In genomic region chr15:76904461-76905012, GRCh38 we compare ENCODE assay signal across 8 cellular contexts. TPM values are rescaled to one million over a fixed set of nuclear protein-coding genes. Genes with fewer than 3 reads are reported as not detected.
A peak's percentile ranks its signal among the peaks of the same experiment; 100 is the strongest.
DNase-seq lines count a peak whose midpoint lies in the region; ATAC-seq and TF ChIP-seq lines count a peak whose summit lies in the region.

No MANE protein-coding gene starts in this region.

- peak; percentile 5 for ATAC-seq in HG02610 (IDR thresholded peaks at IDR 0.05; ENCODE audit: unreplicated experiment)
- no peak for ATAC-seq in HG03097 (IDR thresholded peaks at IDR 0.05; ENCODE audit: low FRiP score, unreplicated experiment)

- intact Hi-C loops in ascending aorta (cut with DNase I) = loop anchor here (1.0 to 2.0 kb wide), 2 partner anchors 27 to 516 kb away; partner anchors contain the start of genes HMG20A, PEAK1 and RCN2

- H3K36me3 ChIP-seq in NT2/D1 (ENCODE audit: insufficient read depth, insufficient read length, low read length) (no peaks in the 10 kb centered on the region), ascending aorta (no peaks in the 10 kb centered on the region)

- peak overlapping the region; percentile 78 for H3K9ac ChIP-seq in NT2/D1 (ENCODE audit: insufficient read length, low read depth)

- H3K27me3 ChIP-seq in NT2/D1 (ENCODE audit: insufficient read depth, insufficient read length) (peaks cover 32% of the 10 kb centered on the region), ascending aorta (no peaks in the 10 kb centered on the region)

- DNase-seq in DMS 273 (lab: John Stamatoyannopoulos, UW; ENCODE audit: unreplicated experiment) (peak; percentile 74), DMS 273 treated with DMSO at 0.1 percent for 48 hours (lab: John Stamatoyannopoulos, UW) (no peak), NT2/D1 (ENCODE audit: low read depth, low spot score) (no peak), ascending aorta (ENCODE audit: low spot score in 2 of 2) (peak in 1 of 2 donors; percentile 68), hypothalamus (lab: John Stamatoyannopoulos, UW) (peak in 36 of 51 donors; percentile 9 to 68 (median 40)), renal cortical epithelial cell (ENCODE audit: low read depth) (peak; percentile 35)

- H3K4me1 ChIP-seq in NT2/D1 (ENCODE audit: insufficient read depth, insufficient read length) (peaks cover 5% of the 10 kb centered on the region), ascending aorta (peaks cover 0 to 14% of the 10 kb centered on the region in 2 donors)

- peak overlapping the region; percentile 93 to 94 for H3K27ac ChIP-seq in ascending aorta

- H3K9me3 ChIP-seq in NT2/D1 (ENCODE audit: insufficient read depth, low read length) (peaks cover 8% of the 10 kb centered on the region; the same call in 1 of the 2 replicates), ascending aorta (no peaks in the 10 kb centered on the region)

- H3K4me3 ChIP-seq in NT2/D1 (ENCODE audit: insufficient read length, low read depth) (peak overlapping the region; percentile 71), ascending aorta (peak overlapping the region; percentile 91 to 97)

- no peak for TF ChIP-seq CTCF in ascending aorta (IDR thresholded peaks at IDR 0.05)

RNA-seq across cellular contexts. Expression of gene SCAPER, which starts 0.6 kb away (rescaled TPM):
- total RNA-seq in ascending aorta = 78.1 TPM
- 7.3 and 11.7 TPM in 2 replicates for total RNA-seq in renal cortical epithelial cell

RNA-seq across cellular contexts. Expression of gene RCN2, which starts 27.0 kb away (rescaled TPM):
- 65.5 TPM for total RNA-seq in ascending aorta
- total RNA-seq in renal cortical epithelial cell = 38.9 and 51.7 TPM in 2 replicates

Comparison
In these comparisons a context has a peak if more than half of its experiments do, and no peak if none do; other contexts are left out.
1. DNase-seq: peak in DMS 273 (single experiment), hypothalamus (36 of 51) and renal cortical epithelial cell (single experiment); none in DMS 273 treated with DMSO at 0.1 percent for 48 hours (single experiment) and NT2/D1 (single experiment).